ENCODE assay signal across 8 cellular contexts in genomic region chr5:60563696-60564324, GRCh38.
"Had no signal": no experiment of that assay in that cellular context is flagged by ENCODE, and none has a peak within 500 bp of the region (broad histone marks: within the 10 kb centered on the region; RNA-seq: fewer than 3 reads in every experiment).

No MANE protein-coding gene starts in this region.

- DNase-seq: H9, HCEC 1CT, IMR-90 had no signal

- H2AFZ ChIP-seq: GM23338 had no signal

- ATAC-seq: GM23338, K562 had no signal

- H3K27ac ChIP-seq: KMS-11 had no signal

- H3K4me2 ChIP-seq: GM23338, KMS-11 had no signal

- FAIRE-seq: H1, H54, K562 had no signal

- H3K9ac ChIP-seq: KMS-11 had no signal

- H3K4me3 ChIP-seq: GM23338, K562 had no signal
